In genomic region chr12:98591209-98591608, GRCh38 we compare ENCODE assay signal across 19 cellular contexts. TPM values are rescaled to one million over a fixed set of nuclear protein-coding genes. Genes with fewer than 3 reads are reported as not detected.
A peak's percentile ranks its signal among the peaks of the same experiment; 100 is the strongest.
DNase-seq lines count a peak whose midpoint lies in the region; ATAC-seq and TF ChIP-seq lines count a peak whose summit lies in the region.
"Had no signal": no experiment of that assay in that cellular context is flagged by ENCODE, and none has a peak within 500 bp of the region (broad histone marks: within the 10 kb centered on the region; RNA-seq: fewer than 3 reads in every experiment).

No MANE protein-coding gene starts in this region.

- intact Hi-C loops in activated B cell treated with CpG ODN at 0.5 μM for 24 hours (cut with micrococcal nuclease) (no loop called here), Right ventricle myocardium superior (cut with DNase I) (loop anchor here (10.0 kb wide), 1 partner anchor 54 kb away; the partner anchor contains the start of genes APAF1 and IKBIP)

- H3K36me3 ChIP-seq in GM23248 (ENCODE audit: low read depth): peaks cover 9% of the 10 kb centered on the region
- H3K36me3 ChIP-seq in Peyer's patch: peaks cover 0 to 6% (median 0%) of the 10 kb centered on the region in 3 donors
- H3K36me3 ChIP-seq: adrenal gland had no signal

- H3K4me1 Mint-ChIP-seq in activated B cell treated with CpG ODN at 0.5 μM for 24 hours: peaks cover 28% of the 10 kb centered on the region

- peak; percentile 46 for DNase-seq in AG10803 (ENCODE audit: low read depth)
- DNase-seq in GM23248: peak; percentile 11
- no peak for DNase-seq in activated B cell treated with CpG ODN at 0.5 μM for 24 hours
- DNase-seq in left kidney (ENCODE audit: low read depth, low spot score): peak; percentile 38
- no peak for DNase-seq in Right ventricle myocardium superior
- DNase-seq in Peyer's patch: no peak
- no peak for DNase-seq in central memory CD4-positive, alpha-beta T cell
- DNase-seq: adrenal gland; C1 segment of cervical spinal cord; dorsolateral prefrontal cortex; GDM1; H7; kidney; NCI-H1105; NCI-H446; stimulated activated naive CD8-positive, alpha-beta T cell treated with anti-CD3 and anti-CD28 coated beads, Interleukin-15, Interleukin-2, amounts not matched to agents 100 U/mL and 50 U/mL, for 24 hours had no signal

- H3K27me3 ChIP-seq in GM23248 (replicated peaks; ENCODE audit: insufficient read depth): no peaks in the 10 kb centered on the region
- H3K27me3 ChIP-seq in Peyer's patch: no peaks in the 10 kb centered on the region
- H3K27me3 ChIP-seq: adrenal gland, dorsolateral prefrontal cortex, gastroesophageal sphincter had no signal

- no peaks in the 10 kb centered on the region for H3K9me3 ChIP-seq in GM23248 (ENCODE audit: low read depth)
- no peaks in the 10 kb centered on the region for H3K9me3 ChIP-seq in Peyer's patch
- H3K9me3 ChIP-seq: adrenal gland, gastroesophageal sphincter had no signal

- H3K4me3 Mint-ChIP-seq in activated B cell treated with CpG ODN at 0.5 μM for 24 hours: peak overlapping the region; percentile 29

- H3K9ac ChIP-seq in GM23248: no peak overlapping the region

- H3K4me1 ChIP-seq in GM23248 (ENCODE audit: insufficient read depth) (peaks cover 9% of the 10 kb centered on the region; the same call in 1 of the 2 replicates), Peyer's patch (peaks cover 0 to 13% (median 2%) of the 10 kb centered on the region in 4 donors)

- H3K27ac ChIP-seq in GM23248: no peak overlapping the region
- no peak overlapping the region for H3K27ac ChIP-seq in Peyer's patch
- H3K27ac ChIP-seq: adrenal gland, dorsolateral prefrontal cortex, gastroesophageal sphincter had no signal

- H3K79me2 ChIP-seq in GM23248 (ENCODE audit: insufficient read depth): peaks cover 27% of the 10 kb centered on the region

- TF ChIP-seq CTCF in AG10803 (conservative IDR thresholded peaks at IDR 0.05; ENCODE audit: low read length) (peak; percentile 17; the same call in 1 of the 2 replicates), activated B cell treated with CpG ODN at 0.5 μM for 24 hours (IDR thresholded peaks at IDR 0.05) (no peak), Peyer's patch (IDR thresholded peaks at IDR 0.05) (no peak)

- TF ChIP-seq POLR2A in Peyer's patch (IDR thresholded peaks at IDR 0.05): no peak

- WGBS in GM23248 (ENCODE audit: low coverage in 1 of 2, low lambda C conversion rate in 2 of 2, missing lambda C conversion rate in 2 of 2), 2 experiments: 68 to 71% methylated on average over 4 of the region's 4 CpGs

- CTCF ChIA-PET in activated B cell treated with CpG ODN at 0.5 μM for 24 hours (lab: Charles Lee): interaction anchor here (0.7 to 1.2 kb wide), 2 partner anchors 21 to 62 kb away, joined by 3 to 4 read pairs; no protein-coding TSS in a partner anchor

- no peak overlapping the region for H3K27ac Mint-ChIP-seq in activated B cell treated with CpG ODN at 0.5 μM for 24 hours

- no peak overlapping the region for H3K4me3 ChIP-seq in AG10803 (ENCODE audit: low read length)
- H3K4me3 ChIP-seq in GM23248: no peak overlapping the region
- H3K4me3 ChIP-seq in Peyer's patch: no peak overlapping the region
- H3K4me3 ChIP-seq: adrenal gland, dorsolateral prefrontal cortex, gastroesophageal sphincter had no signal

- peaks cover 24% of the 10 kb centered on the region for H3K36me3 Mint-ChIP-seq in activated B cell treated with CpG ODN at 0.5 μM for 24 hours (ENCODE audit: low read depth)

- ATAC-seq in activated B cell treated with CpG ODN at 0.5 μM for 24 hours (ENCODE audit: low read depth) (no peak), HG03457 (IDR thresholded peaks at IDR 0.05; ENCODE audit: unreplicated experiment) (no peak), Right ventricle myocardium superior (ENCODE audit: poor library complexity) (no peak)
- ATAC-seq: gastroesophageal sphincter; sciatic nerve; stimulated activated naive CD8-positive, alpha-beta T cell treated with anti-CD3 and anti-CD28 coated beads, Interleukin-15, Interleukin-2, amounts not matched to agents 100 U/mL and 50 U/mL, for 24 hours had no signal

- in situ Hi-C loops in GM23248 (cut with MboI): no loop called here

- no peaks in the 10 kb centered on the region for H3K9me3 Mint-ChIP-seq in activated B cell treated with CpG ODN at 0.5 μM for 24 hours

- H3K4me2 ChIP-seq in GM23248 (ENCODE audit: unreplicated experiment): no peak overlapping the region

- H2AFZ ChIP-seq in GM23248: no peak overlapping the region

- no peaks in the 10 kb centered on the region for H3K27me3 Mint-ChIP-seq in activated B cell treated with CpG ODN at 0.5 μM for 24 hours

- H4K20me1 ChIP-seq in GM23248 (ENCODE audit: insufficient read depth): peaks cover 12% of the 10 kb centered on the region; the same call in 1 of the 2 replicates

- no peaks in the 10 kb centered on the region for H3K9me2 ChIP-seq in GM23248 (ENCODE audit: insufficient read depth)

- H3F3A ChIP-seq in GM23248 (ENCODE audit: insufficient read depth): peaks cover 17% of the 10 kb centered on the region

- POLR2A ChIA-PET in activated B cell treated with CpG ODN at 0.5 μM for 24 hours (lab: Charles Lee): no interaction called here

RNA-seq across cellular contexts. Expression of gene SLC25A3, which starts 2.3 kb away (rescaled TPM):
- total RNA-seq in GM23248 (2014; rRNA removed; shearing (Covaris generic)): 941 and 1,024 TPM in 2 replicates
- 472 and 480 TPM in 2 replicates for polyA plus RNA-seq in GM23248 (2016; fragmentation: Nextera tagmentation; extraction: Ambion mirVana)
- 508 and 518 TPM in 2 replicates for total RNA-seq in activated B cell treated with CpG ODN at 0.5 μM for 24 hours
- total RNA-seq in Right ventricle myocardium superior: 1,808 TPM
- 100 to 1,000 TPM; 300 to 805 (median 534) TPM for total RNA-seq in Peyer's patch

RNA-seq across cellular contexts. Expression of gene IKBIP, which starts 53.4 kb away (rescaled TPM):
- 115 and 125 TPM in 2 replicates for total RNA-seq in GM23248 (2014; rRNA removed; shearing (Covaris generic))
- polyA plus RNA-seq in GM23248 (2016; fragmentation: Nextera tagmentation; extraction: Ambion mirVana): 121 and 122 TPM in 2 replicates
- total RNA-seq in activated B cell treated with CpG ODN at 0.5 μM for 24 hours (8.9 and 9.1 TPM in 2 replicates), Right ventricle myocardium superior (3.3 TPM), Peyer's patch (10 to 100 TPM in 1 of 4 donors, 1 to 10 TPM in 2, not detected in 1; 2.6 to 10.7 (median 3.8) TPM)

RNA-seq across cellular contexts. Expression of gene APAF1, which starts 53.9 kb away (rescaled TPM):
- 23.4 and 24.5 TPM in 2 replicates for total RNA-seq in GM23248 (2014; rRNA removed; shearing (Covaris generic))
- polyA plus RNA-seq in GM23248 (2016; fragmentation: Nextera tagmentation; extraction: Ambion mirVana): 6.8 and 8.3 TPM in 2 replicates
- 21.7 and 24.0 TPM in 2 replicates for total RNA-seq in activated B cell treated with CpG ODN at 0.5 μM for 24 hours
- 4.1 TPM for total RNA-seq in Right ventricle myocardium superior
- total RNA-seq in Peyer's patch: 10 to 100 TPM; 14.7 to 28.9 (median 22.7) TPM

Comparison
In these comparisons a context has a peak if more than half of its experiments do, and no peak if none do; other contexts are left out.
1. DNase-seq: peak in AG10803 (single experiment), GM23248 (single experiment) and left kidney (single experiment); none in activated B cell treated with CpG ODN at 0.5 μM for 24 hours (single experiment), Right ventricle myocardium superior (single experiment), Peyer's patch (0 of 3) and central memory CD4-positive, alpha-beta T cell (single experiment).